Comparison of ENCODE assay signal across 28 cellular contexts in genomic region chr21:35991131-35991530, GRCh38.
"Had no signal": no experiment of that assay in that cellular context is flagged by ENCODE, and none has a peak within 500 bp of the region (broad histone marks: within the 10 kb centered on the region; RNA-seq: fewer than 3 reads in every experiment).

No MANE protein-coding gene starts in this region.

- FAIRE-seq: endometrium, islet of Langerhans, keratinocyte had no signal

- H3K36me3 Mint-ChIP-seq: memory B cell had no signal

- H3K4me1 Mint-ChIP-seq: memory B cell had no signal

- H3K9me3 ChIP-seq: colonic mucosa, esophagus squamous epithelium, gastrocnemius medialis, heart right ventricle, left lung, lower lobe of right lung had no signal

- H3K4me1 ChIP-seq: colonic mucosa had no signal

- H3K4me3 Mint-ChIP-seq: dendritic cell treated with granulocyte-macrophage colony-stimulating factor and Interleukin-4, amounts not matched to agents 40 ng/mL and 50 ng/mL, for 4 days; effector memory CD8-positive, alpha-beta T cell; endodermal cell; memory B cell; naive thymus-derived CD4-positive, alpha-beta T cell had no signal

- ATAC-seq: effector memory CD8-positive, alpha-beta T cell; esophagus mucosa; gastrocnemius medialis; heart right ventricle; left cardiac atrium; left lung; left ventricle myocardium superior; lower lobe of right lung; naive thymus-derived CD4-positive, alpha-beta T cell had no signal

- H3K27ac Mint-ChIP-seq: dendritic cell treated with granulocyte-macrophage colony-stimulating factor and Interleukin-4, amounts not matched to agents 40 ng/mL and 50 ng/mL, for 4 days; effector memory CD8-positive, alpha-beta T cell; endodermal cell; memory B cell; naive thymus-derived CD4-positive, alpha-beta T cell had no signal

- H3K9me3 Mint-ChIP-seq: dendritic cell treated with granulocyte-macrophage colony-stimulating factor and Interleukin-4, amounts not matched to agents 40 ng/mL and 50 ng/mL, for 4 days; effector memory CD8-positive, alpha-beta T cell; endodermal cell; memory B cell; naive thymus-derived CD4-positive, alpha-beta T cell had no signal

- H3K36me3 ChIP-seq: colonic mucosa, esophagus squamous epithelium, gastrocnemius medialis, heart right ventricle, left lung, lower lobe of right lung had no signal

- DNase-seq: colonic mucosa; cortex of kidney; effector CD8-positive, alpha-beta T cell; effector memory CD8-positive, alpha-beta T cell; endodermal cell; erythroblast; esophagus squamous epithelium; foreskin fibroblast; foreskin melanocyte; gastrocnemius medialis; glutamatergic neuron; head of caudate nucleus; heart right ventricle; hippocampal formation; left cardiac atrium; left lung; left ventricle myocardium superior; lower lobe of right lung; mesendoderm; midbrain; naive thymus-derived CD4-positive, alpha-beta T cell had no signal

- H3K27ac ChIP-seq: colonic mucosa, epithelial cell of prostate, esophagus squamous epithelium, gastrocnemius medialis, heart right ventricle, left lung, lower lobe of right lung had no signal

- H3K27me3 ChIP-seq: colonic mucosa, gastrocnemius medialis had no signal

- H3K4me3 ChIP-seq: colonic mucosa, esophagus squamous epithelium, gastrocnemius medialis, heart right ventricle, left lung, lower lobe of right lung had no signal
